Comparison of ENCODE assay signal across 23 cellular contexts in genomic region chr22:48278620-48279464, GRCh38.
DNase-seq lines count a peak whose midpoint lies in the region; ATAC-seq, FAIRE-seq and TF ChIP-seq lines count a peak whose summit lies in the region.
"Had no signal": no experiment of that assay in that cellular context is flagged by ENCODE, and none has a peak within 500 bp of the region (broad histone marks: within the 10 kb centered on the region; RNA-seq: fewer than 3 reads in every experiment).

No MANE protein-coding gene starts in this region.

- H3K4me2 ChIP-seq in H1 (ENCODE audit: insufficient read depth in 1 of 2, low read depth in 2 of 2, low read length in 2 of 2) (no peak overlapping the region), neural progenitor cell (peak overlapping the region; percentile 18)
- H3K4me2 ChIP-seq: SK-N-SH had no signal

- no peak overlapping the region for H2BK120ac ChIP-seq in H1 (replicated peaks; ENCODE audit: low read depth, low read length)

- no peak overlapping the region for H3K4me3 Mint-ChIP-seq in stimulated activated naive CD8-positive, alpha-beta T cell treated with anti-CD3 and anti-CD28 coated beads, Interleukin-15, amount 100 ng/mL, for 72 hours
- H3K4me3 Mint-ChIP-seq in neural progenitor cell, result no peak overlapping the region
- H3K4me3 Mint-ChIP-seq in activated CD4-positive, alpha-beta T cell treated with anti-CD3 and anti-CD28 coated beads, Interleukin-2, amount 10 ng/mL, durations not matched to agents 7 days and 5 days, result no peak overlapping the region
- H3K4me3 Mint-ChIP-seq: activated naive CD4-positive, alpha-beta T cell treated with anti-CD3 and anti-CD28 coated beads for 36 hours; activated T-cell treated with anti-CD3 and anti-CD28 coated beads, Interleukin-2, amount 50 U/mL, for 4 hours; CD4-positive, alpha-beta memory T cell; T-helper 1 cell treated with Interleukin-12 subunit alpha and Interleukin-12 subunit beta and Interleukin-4 antibody, amounts not matched to agents 30 μg/mL and 1 μg/mL, for 36 hours had no signal

- no peak overlapping the region for H4K8ac ChIP-seq in H1 (ENCODE audit: extremely low read depth, insufficient read depth, low read length)

- H3K79me1 ChIP-seq in H1 (ENCODE audit: low read depth, low read length), result no peaks in the 10 kb centered on the region

- no peak for TF ChIP-seq POLR2A in H1 (IDR thresholded peaks at IDR 0.05; ENCODE audit: control extremely low read depth in 1 of 2, low read depth in 2 of 2, low read length in 2 of 2)

- H3K23ac ChIP-seq in H1 (ENCODE audit: insufficient read length), result no peak overlapping the region

- no peaks in the 10 kb centered on the region for H3F3A ChIP-seq in neural progenitor cell (ENCODE audit: low read depth)

- H3K23me2 ChIP-seq in H1 (ENCODE audit: low read depth, low read length), result peaks cover 3% of the 10 kb centered on the region; the same call in 1 of the 2 replicates

- no peak overlapping the region; the same call in 1 of the 2 replicates for H3K18ac ChIP-seq in H1 (ENCODE audit: extremely low read depth, low read length)

- H4K20me1 ChIP-seq in H1 (replicated peaks in 1 of 2; ENCODE audit: control insufficient read depth in 1 of 2, insufficient read depth in 2 of 2, low read length in 2 of 2), result no peaks in the 10 kb centered on the region
- no peaks in the 10 kb centered on the region for H4K20me1 ChIP-seq in neural progenitor cell (ENCODE audit: low read depth)

- H3K79me2 ChIP-seq in H1 (ENCODE audit: control insufficient read depth in 1 of 2, insufficient read depth in 2 of 2, low read length in 2 of 2) (no peaks in the 10 kb centered on the region), neural progenitor cell (ENCODE audit: low read depth) (no peaks in the 10 kb centered on the region)

- no peak overlapping the region for H3K9ac ChIP-seq in H1 (replicated peaks in 1 of 4; ENCODE audit: extremely low read depth in 1 of 4, low read depth in 3 of 4, low read length in 3 of 4)
- H3K9ac ChIP-seq in neural progenitor cell, result no peak overlapping the region
- H3K9ac ChIP-seq: SK-N-SH had no signal

- TF ChIP-seq EP300 in H1 (IDR thresholded peaks at IDR 0.05; ENCODE audit: borderline replicate concordance in 1 of 2, low read depth in 2 of 2, low read length in 2 of 2), result no peak

- H2BK5ac ChIP-seq in H1 (ENCODE audit: low read depth, low read length), result 0 out of 2 replicates have a peak overlapping the region, but pooled peaks have one; percentile 44

- peak overlapping the region; percentile 60; the same call in 1 of the 2 replicates for H2BK12ac ChIP-seq in H1 (ENCODE audit: low read depth, low read length)

- H4K91ac ChIP-seq in H1 (replicated peaks; ENCODE audit: insufficient read length, low read length), result peak overlapping the region; percentile 3

- peak overlapping the region; percentile 18; the same call in 1 of the 2 replicates for H2BK15ac ChIP-seq in H1 (ENCODE audit: low read length)

- peak overlapping the region; percentile 35 to 43 for H3K27ac Mint-ChIP-seq in stimulated activated naive CD8-positive, alpha-beta T cell treated with anti-CD3 and anti-CD28 coated beads, Interleukin-15, amount 100 ng/mL, for 72 hours
- peak overlapping the region; percentile 69 for H3K27ac Mint-ChIP-seq in neural progenitor cell
- H3K27ac Mint-ChIP-seq in activated CD4-positive, alpha-beta T cell treated with anti-CD3 and anti-CD28 coated beads, Interleukin-2, amount 10 ng/mL, durations not matched to agents 7 days and 5 days, result no peak overlapping the region
- H3K27ac Mint-ChIP-seq: activated naive CD4-positive, alpha-beta T cell treated with anti-CD3 and anti-CD28 coated beads for 36 hours; CD4-positive, alpha-beta memory T cell; T-helper 1 cell treated with Interleukin-12 subunit alpha and Interleukin-12 subunit beta and Interleukin-4 antibody, amounts not matched to agents 30 μg/mL and 1 μg/mL, for 36 hours had no signal

- H3K27ac ChIP-seq in H1 (ENCODE audit: low read depth, low read length) (no peak overlapping the region), neural progenitor cell (no peak overlapping the region), WERI-Rb-1 (no peak overlapping the region)
- H3K27ac ChIP-seq: adrenal gland, body of pancreas, thyroid gland had no signal

- H3K9me3 Mint-ChIP-seq in stimulated activated naive CD8-positive, alpha-beta T cell treated with anti-CD3 and anti-CD28 coated beads, Interleukin-15, amount 100 ng/mL, for 72 hours, result no peaks in the 10 kb centered on the region
- H3K9me3 Mint-ChIP-seq in neural progenitor cell, result peaks cover 10% of the 10 kb centered on the region
- no peaks in the 10 kb centered on the region for H3K9me3 Mint-ChIP-seq in activated CD4-positive, alpha-beta T cell treated with anti-CD3 and anti-CD28 coated beads, Interleukin-2, amount 10 ng/mL, durations not matched to agents 7 days and 5 days
- H3K9me3 Mint-ChIP-seq: activated naive CD4-positive, alpha-beta T cell treated with anti-CD3 and anti-CD28 coated beads for 36 hours; CD4-positive, alpha-beta memory T cell; T-helper 1 cell treated with Interleukin-12 subunit alpha and Interleukin-12 subunit beta and Interleukin-4 antibody, amounts not matched to agents 30 μg/mL and 1 μg/mL, for 36 hours had no signal

- H2BK20ac ChIP-seq in H1 (ENCODE audit: low read length), result no peak overlapping the region

- H3K36me3 ChIP-seq in H1 (ENCODE audit: control insufficient read depth in 2 of 4, insufficient read depth in 4 of 4, low read length in 3 of 4) (no peaks in the 10 kb centered on the region), neural progenitor cell (no peaks in the 10 kb centered on the region), WERI-Rb-1 (no peaks in the 10 kb centered on the region)
- H3K36me3 ChIP-seq: adrenal gland, thyroid gland had no signal

- H3K56ac ChIP-seq in H1 (replicated peaks; ENCODE audit: insufficient read length, low read depth, low read length), result no peak overlapping the region

- DNase-seq in stimulated activated naive CD8-positive, alpha-beta T cell treated with anti-CD3 and anti-CD28 coated beads, Interleukin-15, amount 100 ng/mL, for 72 hours, result no peak
- DNase-seq in stimulated activated naive CD8-positive, alpha-beta T cell treated with anti-CD3 and anti-CD28 coated beads, Interleukin-15, Interleukin-2, amounts not matched to agents 100 U/mL and 50 U/mL, for 24 hours, result no peak
- no peak for DNase-seq in H1 (ENCODE audit: low read depth in 1 of 2, low spot score in 2 of 2)
- DNase-seq in neural progenitor cell (ENCODE audit: low spot score), result no peak
- no peak for DNase-seq in NCI-H748 (lab: John Stamatoyannopoulos, UW; ENCODE audit: unreplicated experiment)
- DNase-seq in WERI-Rb-1, result no peak
- DNase-seq in NCI-H1930 (lab: John Stamatoyannopoulos, UW), result no peak
- DNase-seq in activated CD4-positive, alpha-beta T cell treated with anti-CD3 and anti-CD28 coated beads, Interleukin-2, amount 10 ng/mL, durations not matched to agents 7 days and 5 days, result no peak
- DNase-seq: activated CD4-positive, alpha-beta T cell treated with anti-CD3 and anti-CD28 coated beads for 4 hours; activated naive CD4-positive, alpha-beta T cell treated with anti-CD3 and anti-CD28 coated beads for 36 hours; activated T-cell treated with anti-CD3 and anti-CD28 coated beads, Interleukin-2, amount 50 U/mL, for 4 hours; adrenal gland; body of pancreas; CD4-positive, alpha-beta memory T cell; IMR-90; NCI-H1092 treated with DMSO at 0.1 percent for 48 hours; NCI-H2081; NCI-H226; SK-N-SH; stimulated activated naive CD4-positive, alpha-beta T cell treated with Interleukin-2 at 50 U/mL for 16 hours; thyroid gland had no signal

- no peak for FAIRE-seq in H1 (lab: Jason Lieb, UNC)
- FAIRE-seq: GM12892 had no signal

- H3K36me3 Mint-ChIP-seq in neural progenitor cell, result no peaks in the 10 kb centered on the region
- H3K36me3 Mint-ChIP-seq in activated CD4-positive, alpha-beta T cell treated with anti-CD3 and anti-CD28 coated beads, Interleukin-2, amount 10 ng/mL, durations not matched to agents 7 days and 5 days (ENCODE audit: low read depth), result no peaks in the 10 kb centered on the region
- H3K36me3 Mint-ChIP-seq: CD4-positive, alpha-beta memory T cell had no signal

- CTCF ChIA-PET in H1 (lab: Charles Lee; ENCODE audit: partially characterized antibody), result no interaction called here
- CTCF ChIA-PET in activated CD4-positive, alpha-beta T cell treated with anti-CD3 and anti-CD28 coated beads, Interleukin-2, amount 10 ng/mL, durations not matched to agents 7 days and 5 days (lab: Charles Lee), result no interaction called here

- H2AFZ ChIP-seq in H1 (ENCODE audit: low read length) (peak overlapping the region; percentile 53; the same call in 1 of the 2 replicates), neural progenitor cell (replicated peaks) (peak overlapping the region; percentile 50)

- H3K27me3 Mint-ChIP-seq in stimulated activated naive CD8-positive, alpha-beta T cell treated with anti-CD3 and anti-CD28 coated beads, Interleukin-15, amount 100 ng/mL, for 72 hours, result peaks cover 39% of the 10 kb centered on the region
- H3K27me3 Mint-ChIP-seq in neural progenitor cell (ENCODE audit: insufficient read depth, low read depth), result peaks cover 7% of the 10 kb centered on the region
- H3K27me3 Mint-ChIP-seq in activated CD4-positive, alpha-beta T cell treated with anti-CD3 and anti-CD28 coated beads, Interleukin-2, amount 10 ng/mL, durations not matched to agents 7 days and 5 days, result peaks cover 3% of the 10 kb centered on the region

- no peak overlapping the region for H2AK5ac ChIP-seq in H1 (ENCODE audit: low read depth, low read length)

- POLR2A ChIA-PET in H1 (lab: Charles Lee; ENCODE audit: partially characterized antibody), result no interaction called here
- POLR2A ChIA-PET in activated CD4-positive, alpha-beta T cell treated with anti-CD3 and anti-CD28 coated beads, Interleukin-2, amount 10 ng/mL, durations not matched to agents 7 days and 5 days (lab: Charles Lee), result no interaction called here

- H3K9me3 ChIP-seq in H1 (ENCODE audit: insufficient read depth in 2 of 2, low read depth in 1 of 2, low read length in 1 of 2) (no peaks in the 10 kb centered on the region), neural progenitor cell (ENCODE audit: low read depth) (peaks cover 6% of the 10 kb centered on the region), WERI-Rb-1 (ENCODE audit: severe bottlenecking) (no peaks in the 10 kb centered on the region)
- H3K9me3 ChIP-seq: adrenal gland, body of pancreas, SK-N-SH had no signal

- H3K4me3 ChIP-seq in H1 (ENCODE audit: extremely low read depth in 1 of 4, insufficient read depth in 2 of 4, low read depth in 3 of 4, low read length in 4 of 4) (no peak overlapping the region), neural progenitor cell (no peak overlapping the region), WERI-Rb-1 (ENCODE audit: low read depth, low read length) (no peak overlapping the region)
- H3K4me3 ChIP-seq: adrenal gland, body of pancreas, thyroid gland had no signal

- 85% methylated on average over 19 of the region's 20 CpGs; no CpG with 5 or more reads in 1 of the 2 experiments for WGBS in H1 (ENCODE audit: extremely low coverage in 1 of 2, insufficient coverage in 1 of 2, insufficient read length in 1 of 2, insufficient replicate concordance in 2 of 2, low coverage in 1 of 2, low lambda C conversion rate in 2 of 2, missing lambda C conversion rate in 1 of 2), 2 experiments

- no peak overlapping the region for H3K4ac ChIP-seq in H1 (replicated peaks; ENCODE audit: insufficient read length, low read depth, low read length)

- ATAC-seq in stimulated activated naive CD8-positive, alpha-beta T cell treated with anti-CD3 and anti-CD28 coated beads, Interleukin-15, amount 100 ng/mL, for 72 hours, result no peak
- no peak for ATAC-seq in stimulated activated naive CD8-positive, alpha-beta T cell treated with anti-CD3 and anti-CD28 coated beads, Interleukin-15, Interleukin-2, amounts not matched to agents 100 U/mL and 50 U/mL, for 24 hours
- ATAC-seq: activated T-cell treated with anti-CD3 and anti-CD28 coated beads, Interleukin-2, amount 50 U/mL, for 4 hours; body of pancreas had no signal

- H3K4me1 Mint-ChIP-seq in stimulated activated naive CD8-positive, alpha-beta T cell treated with anti-CD3 and anti-CD28 coated beads, Interleukin-15, amount 100 ng/mL, for 72 hours, result no peaks in the 10 kb centered on the region
- peaks cover 22% of the 10 kb centered on the region for H3K4me1 Mint-ChIP-seq in neural progenitor cell
- no peaks in the 10 kb centered on the region for H3K4me1 Mint-ChIP-seq in activated CD4-positive, alpha-beta T cell treated with anti-CD3 and anti-CD28 coated beads, Interleukin-2, amount 10 ng/mL, durations not matched to agents 7 days and 5 days
- H3K4me1 Mint-ChIP-seq: CD4-positive, alpha-beta memory T cell had no signal

- no peak for TF ChIP-seq RAD21 in H1 (IDR thresholded peaks at IDR 0.05 in 1 of 2, conservative IDR thresholded peaks at IDR 0.05 in 1 of 2; ENCODE audit: low read depth in 2 of 2, low read length in 2 of 2)

- TF ChIP-seq CTCF in H1 (IDR thresholded peaks at IDR 0.05; ENCODE audit: control extremely low read depth in 1 of 3, insufficient read depth in 1 of 3, low read depth in 1 of 3, low read length in 3 of 3) (no peak), neural progenitor cell (IDR thresholded peaks at IDR 0.05) (no peak), WERI-Rb-1 (IDR thresholded peaks at IDR 0.05; ENCODE audit: low read depth, low read length) (no peak)

- no peak overlapping the region for H3K14ac ChIP-seq in H1 (ENCODE audit: insufficient read length)

- H4K5ac ChIP-seq in H1 (ENCODE audit: insufficient read length, low read depth, low read length), result no peak overlapping the region

- H3K27me3 ChIP-seq in H1 (replicated peaks in 1 of 4; ENCODE audit: control insufficient read depth in 3 of 4, extremely low read depth in 1 of 4, insufficient read depth in 3 of 4, low read length in 3 of 4), result no peaks in the 10 kb centered on the region
- H3K27me3 ChIP-seq in neural progenitor cell, result no peaks in the 10 kb centered on the region
- H3K27me3 ChIP-seq in WERI-Rb-1 (ENCODE audit: insufficient read depth, low read depth, severe bottlenecking), result no peaks in the 10 kb centered on the region
- H3K27me3 ChIP-seq: adrenal gland, body of pancreas, thyroid gland had no signal

- peaks cover 0 to 12% (median 2%) of the 10 kb centered on the region in 4 experiments; a peak in 3 of 7 replicates for H3K4me1 ChIP-seq in H1 (replicated peaks in 1 of 4; ENCODE audit: control insufficient read depth in 3 of 4, insufficient read depth in 4 of 4, low read length in 3 of 4)
- peaks cover 20% of the 10 kb centered on the region for H3K4me1 ChIP-seq in neural progenitor cell
- H3K4me1 ChIP-seq: adrenal gland, body of pancreas, thyroid gland had no signal
